ENCODE assay signal across 33 cellular contexts in genomic region chr7:32257632-32258031, GRCh38.
DNase-seq lines count a peak whose midpoint lies in the region; ATAC-seq, FAIRE-seq and TF ChIP-seq lines count a peak whose summit lies in the region.
"Had no signal": no experiment of that assay in that cellular context is flagged by ENCODE, and none has a peak within 500 bp of the region (broad histone marks: within the 10 kb centered on the region; RNA-seq: fewer than 3 reads in every experiment).

No MANE protein-coding gene starts in this region.

- no peak overlapping the region for H3K4me2 ChIP-seq in K562 (ENCODE audit: insufficient read depth, low read length)

- 0% methylated on average over 1 of the region's 1 CpG for WGBS in K562 (ENCODE audit: insufficient coverage, low coverage, missing lambda C conversion rate)

- H3K27me3 ChIP-seq in K562 (ENCODE audit: control insufficient read depth in 2 of 2, insufficient read depth in 2 of 2, low read length in 2 of 2) = no peaks in the 10 kb centered on the region
- H3K27me3 ChIP-seq: gastrocnemius medialis, left lung, MG63, testis, vagina had no signal

- peaks cover 6% of the 10 kb centered on the region for H3K27me3 Mint-ChIP-seq in osteocyte (ENCODE audit: unreplicated experiment)
- H3K27me3 Mint-ChIP-seq: naive B cell had no signal

- no TSS peak for BruUV-seq in K562 (replicated peaks; lab: Mats Ljungman, UMichigan)

- FAIRE-seq in K562 (lab: Jason Lieb, UNC) = no peak
- FAIRE-seq: A204.1, astrocyte, G401.6, TTC549 had no signal

- in situ Hi-C loops in K562 (cut with MboI) = no loop called here

- H3K36me3 ChIP-seq in K562 (ENCODE audit: control insufficient read depth, insufficient read depth, low read length) = no peaks in the 10 kb centered on the region
- H3K36me3 ChIP-seq: gastrocnemius medialis, left lung, MG63, vagina had no signal

- no peaks in the 10 kb centered on the region for H3K4me1 ChIP-seq in K562 (replicated peaks in 1 of 2; ENCODE audit: control insufficient read depth in 2 of 2, insufficient read depth in 2 of 2, low read length in 2 of 2)
- H3K4me1 ChIP-seq: gastrocnemius medialis, left lung, psoas muscle, testis, vagina had no signal

- H2AFZ ChIP-seq in K562 (ENCODE audit: low read depth, low read length) = no peak overlapping the region

- H3K79me2 ChIP-seq in K562 (ENCODE audit: control insufficient read depth, insufficient read depth, low read length) = no peaks in the 10 kb centered on the region

- H3K27ac Mint-ChIP-seq in osteocyte (ENCODE audit: unreplicated experiment) = no peak overlapping the region
- H3K27ac Mint-ChIP-seq: CD4-positive, alpha-beta memory T cell; naive B cell had no signal

- no peak for TF ChIP-seq POLR2A in K562 (conservative IDR thresholded peaks at IDR 0.05)

- H3K4me1 Mint-ChIP-seq in osteocyte (ENCODE audit: unreplicated experiment) = no peaks in the 10 kb centered on the region
- H3K4me1 Mint-ChIP-seq: CD4-positive, alpha-beta memory T cell; naive B cell had no signal

- H3K36me3 Mint-ChIP-seq in osteocyte (ENCODE audit: unreplicated experiment) = no peaks in the 10 kb centered on the region
- H3K36me3 Mint-ChIP-seq: CD4-positive, alpha-beta memory T cell; naive B cell had no signal

- no peak overlapping the region for H3K27ac ChIP-seq in K562 (ENCODE audit: extremely low read depth, low read depth, low read length)
- H3K27ac ChIP-seq: gastrocnemius medialis, left lung, psoas muscle, RWPE1, testis, vagina had no signal

- peak; percentile 38; the same call in 1 of the 3 replicates for ATAC-seq in K562
- ATAC-seq in left colon = no peak
- ATAC-seq: gastrocnemius medialis; left lung; psoas muscle; stimulated activated naive CD8-positive, alpha-beta T cell treated with anti-CD3 and anti-CD28 coated beads, Interleukin-15, Interleukin-2, amounts not matched to agents 100 U/mL and 50 U/mL, for 24 hours had no signal

- CTCF ChIA-PET in K562 (lab: Yijun Ruan, JAX; ENCODE audit: low intra/inter-chr PET ratio) = no interaction called here

- no peaks in the 10 kb centered on the region for H3K9me3 Mint-ChIP-seq in osteocyte (ENCODE audit: unreplicated experiment)

- POLR2A ChIA-PET in K562 (lab: Yijun Ruan, JAX) = no interaction called here

- H4K20me1 ChIP-seq in K562 (replicated peaks; ENCODE audit: control insufficient read depth, insufficient read depth, low read length) = no peaks in the 10 kb centered on the region

- TF ChIP-seq RAD21 in K562 (CRISPR knock-in tag; conservative IDR thresholded peaks at IDR 0.05 in 1 of 2, IDR thresholded peaks at IDR 0.05 in 1 of 2) = no peak

- H3K9ac ChIP-seq in K562 (ENCODE audit: insufficient read depth in 1 of 2, low read depth in 2 of 2, low read length in 2 of 2) = no peak overlapping the region

- no peaks in the 10 kb centered on the region for H3K9me1 ChIP-seq in K562 (ENCODE audit: control insufficient read depth, insufficient read depth, low read length)

- TF ChIP-seq CTCF in K562 (IDR thresholded peaks at IDR 0.05 in 2 of 3, conservative IDR thresholded peaks at IDR 0.05 in 1 of 3; ENCODE audit: insufficient read depth in 2 of 3, low read depth in 1 of 3, low read length in 3 of 3) (no peak), osteocyte (IDR thresholded peaks at IDR 0.05) (no peak)

- TF ChIP-seq EP300 in K562 (IDR thresholded peaks at IDR 0.05; ENCODE audit: low read length) = no peak

- H3K4me3 ChIP-seq in K562 = no peak overlapping the region
- H3K4me3 ChIP-seq: gastrocnemius medialis, left lung, MG63, psoas muscle, testis, vagina had no signal

- intact Hi-C loops in K562 (cut with micrococcal nuclease) = no loop called here
- intact Hi-C loops in left colon (cut with DNase I, micrococcal nuclease) = no loop called here

- DNase-seq in NCI-H1105 treated with DMSO at 0.1 percent for 48 hours (lab: John Stamatoyannopoulos, UW) (peak; percentile 31), NCI-H1105 (lab: John Stamatoyannopoulos, UW) (no peak), NCI-H524 treated with DMSO at 0.1 percent for 48 hours (lab: John Stamatoyannopoulos, UW) (peak; percentile 34), K562 (ENCODE audit: extremely low read depth in 1 of 4, low spot score in 3 of 4) (no peak), osteocyte (ENCODE audit: extremely low spot score, unreplicated experiment) (peak; percentile 48), mesenteric fat pad (ENCODE audit: low spot score) (no peak), HT-29 (ENCODE audit: low spot score) (no peak), left colon (no peak)
- DNase-seq: activated CD4-positive, alpha-beta T cell treated with anti-CD3 and anti-CD28 coated beads for 4 hours; activated CD8-positive, alpha-beta memory T cell treated with anti-CD3 and anti-CD28 coated beads for 24 hours; activated gamma-delta T cell; activated T-cell treated with anti-CD3 and anti-CD28 coated beads, Interleukin-2, amount 50 U/mL, for 1 hour; AML-193; CD4-positive, alpha-beta memory T cell; DMS53; gastrocnemius medialis; hippocampal formation; left lung; mesenchymal stem cell; MG63; naive B cell; NCI-H146; NCI-H2171 treated with DMSO at 0.1 percent for 48 hours; NCI-H69; psoas muscle; stimulated activated naive CD8-positive, alpha-beta T cell treated with anti-CD3 and anti-CD28 coated beads, Interleukin-15, Interleukin-2, amounts not matched to agents 100 U/mL and 50 U/mL, for 24 hours; testis had no signal

- no peak overlapping the region for H3K4me3 Mint-ChIP-seq in osteocyte (ENCODE audit: unreplicated experiment)
- H3K4me3 Mint-ChIP-seq: CD4-positive, alpha-beta memory T cell; naive B cell had no signal

- no peaks in the 10 kb centered on the region for H3K9me3 ChIP-seq in K562 (replicated peaks; ENCODE audit: control insufficient read depth, insufficient read depth, low read depth, low read length)
- H3K9me3 ChIP-seq: gastrocnemius medialis, left lung, MG63, psoas muscle, testis, vagina had no signal

TF ChIP-seq in K562, 482 proteins besides CTCF, POLR2A, EP300 and RAD21:
- TF ChIP-seq TOE1 (IDR thresholded peaks at IDR 0.05; ENCODE audit: borderline replicate concordance) (no peak), TOE1 (CRISPR knock-in tag; IDR thresholded peaks at IDR 0.05; ENCODE audit: borderline replicate concordance, low read depth) (no peak), ESRRB (CRISPR knock-in tag; IDR thresholded peaks at IDR 0.05; ENCODE audit: borderline replicate concordance) (no peak), ZC3H8 (IDR thresholded peaks at IDR 0.05) (no peak), BRF2 (IDR thresholded peaks at IDR 0.05; ENCODE audit: borderline replicate concordance, insufficient read depth, insufficient read length) (no peak), ZC3H4 (CRISPR knock-in tag; IDR thresholded peaks at IDR 0.05; ENCODE audit: borderline replicate concordance) (no peak), ZNF507 (tag; conservative IDR thresholded peaks at IDR 0.05) (no peak), SMAD2 (IDR thresholded peaks at IDR 0.05; ENCODE audit: low read depth, low read length) (no peak)

Comparison
In these comparisons a context has a peak if more than half of its experiments do, and no peak if none do; other contexts are left out.
1. DNase-seq: peak in NCI-H1105 treated with DMSO at 0.1 percent for 48 hours (single experiment), NCI-H524 treated with DMSO at 0.1 percent for 48 hours (single experiment) and osteocyte (single experiment); none in NCI-H1105 (single experiment), K562 (0 of 4), mesenteric fat pad (single experiment), HT-29 (single experiment) and left colon (0 of 2).